14 cellular contexts compared by ENCODE assay signal in the genomic region with DNA sequence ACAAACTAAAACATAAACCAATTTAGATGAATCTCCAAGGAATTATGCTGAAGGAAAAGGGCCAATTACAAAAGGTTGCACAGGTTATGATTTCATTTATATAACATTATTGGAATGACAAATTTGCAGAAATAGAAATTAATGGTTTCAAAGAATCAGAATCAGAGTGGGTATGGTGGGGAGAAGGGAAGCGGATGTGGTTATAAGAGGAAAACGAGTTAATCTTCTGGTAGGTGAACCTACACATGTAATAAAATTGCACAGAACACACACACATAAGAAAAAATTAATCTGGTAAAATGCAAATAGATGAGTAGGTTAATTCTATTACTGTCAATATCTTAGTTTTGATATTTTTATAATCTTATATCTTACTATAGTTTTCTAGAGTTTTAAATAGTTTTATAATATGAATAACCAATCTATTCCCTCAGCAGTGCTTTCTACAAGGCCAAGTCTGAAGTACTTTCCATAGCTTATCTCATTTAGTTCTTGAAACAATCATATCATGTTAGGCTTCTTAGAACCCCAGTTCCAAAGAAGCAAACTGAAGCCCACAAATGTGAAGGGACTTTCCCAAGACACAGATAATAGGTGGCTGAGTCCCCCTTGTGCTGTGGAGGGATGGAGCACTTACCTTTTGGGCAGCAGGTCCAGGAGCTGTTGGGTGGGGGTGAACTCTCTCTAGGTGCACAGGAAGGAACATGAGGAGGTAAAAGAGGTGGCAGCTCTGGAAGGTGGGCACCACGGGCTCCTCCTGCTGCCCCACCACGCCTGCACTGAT.
"Had no signal": no experiment of that assay in that cellular context is flagged by ENCODE, and none has a peak within 500 bp of the region (broad histone marks: within the 10 kb centered on the region; RNA-seq: fewer than 3 reads in every experiment).

No MANE protein-coding gene starts in this region.

- H3K4me3 Mint-ChIP-seq: brain; central memory CD8-positive, alpha-beta T cell; effector memory CD8-positive, alpha-beta T cell; type B pancreatic cell had no signal

- H3K4me1 ChIP-seq: gastroesophageal sphincter, left lung, suprapubic skin had no signal

- H3K4me3 ChIP-seq: gastroesophageal sphincter, left lung, suprapubic skin had no signal

- H3K4me1 Mint-ChIP-seq: brain had no signal

- H3K27me3 ChIP-seq: gastroesophageal sphincter, left lung, suprapubic skin had no signal

- ATAC-seq: effector memory CD8-positive, alpha-beta T cell; gastroesophageal sphincter; left lung had no signal

- H3K9me3 ChIP-seq: left lung had no signal

- H3K36me3 ChIP-seq: left lung had no signal

- DNase-seq: activated gamma-delta T cell treated with Interleukin-2 at 50 U/mL for 16 hours; amniotic stem cell; cortex of kidney; effector memory CD8-positive, alpha-beta T cell; left lung; SHP77 treated with DMSO at 0.1 percent for 48 hours; stimulated activated CD4-positive, alpha-beta T cell treated with anti-CD3 and anti-CD28 coated beads, Interleukin-12 subunit alpha, Interleukin-12 subunit beta, amount 100 ng/mL, for 4 hours; stimulated activated CD4-positive, alpha-beta T cell treated with anti-CD3 and anti-CD28 coated beads, Interleukin-4, amount 100 ng/mL, for 1 hour had no signal

- H3K27ac ChIP-seq: epithelial cell of prostate, gastroesophageal sphincter, left lung, suprapubic skin had no signal

- H3K27me3 Mint-ChIP-seq: brain; central memory CD8-positive, alpha-beta T cell; effector memory CD8-positive, alpha-beta T cell; type B pancreatic cell had no signal

- H3K27ac Mint-ChIP-seq: brain, type B pancreatic cell had no signal
